In the genomic region with DNA sequence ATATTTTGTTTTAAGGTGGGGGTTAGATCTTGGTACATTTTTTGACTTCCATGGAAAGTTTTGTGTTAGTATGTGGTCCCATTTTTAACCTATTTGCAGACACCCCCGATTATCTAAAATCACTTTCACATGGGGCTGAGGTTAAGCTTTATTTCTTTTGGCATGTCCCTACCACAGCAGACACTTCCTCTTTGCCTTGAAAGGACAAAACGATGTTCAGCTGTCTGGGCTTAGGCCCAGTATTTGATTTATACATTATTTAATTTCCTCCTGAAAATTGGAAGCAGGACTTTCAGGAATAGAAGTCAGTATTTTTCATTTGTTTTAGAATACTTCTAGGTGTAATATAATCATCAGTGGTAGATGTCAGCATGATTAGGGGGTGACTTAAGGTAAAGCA, we compare ENCODE assay signal across 24 cellular contexts.
DNase-seq lines count a peak whose midpoint lies in the region; ATAC-seq, FAIRE-seq and TF ChIP-seq lines count a peak whose summit lies in the region.
"Had no signal": no experiment of that assay in that cellular context is flagged by ENCODE, and none has a peak within 500 bp of the region (broad histone marks: within the 10 kb centered on the region; RNA-seq: fewer than 3 reads in every experiment).

No MANE protein-coding gene starts in this region.

- intact Hi-C loops in activated CD4-positive, alpha-beta T cell treated with anti-CD3 and anti-CD28 coated beads for 36 hours (cut with DNase I, micrococcal nuclease): no loop called here
- intact Hi-C loops in activated CD4-positive, alpha-beta T cell treated with anti-CD3 and anti-CD28 coated beads, Interleukin-2, amount 10 ng/mL, durations not matched to agents 24 days and 14 days (cut with micrococcal nuclease): no loop called here
- intact Hi-C loops in ascending aorta (cut with DNase I): no loop called here
- intact Hi-C loops in aorta (cut with DNase I): no loop called here

- H3K4me1 Mint-ChIP-seq in activated CD4-positive, alpha-beta T cell treated with anti-CD3 and anti-CD28 coated beads for 36 hours: no peaks in the 10 kb centered on the region
- H3K4me1 Mint-ChIP-seq in activated CD4-positive, alpha-beta T cell treated with anti-CD3 and anti-CD28 coated beads, Interleukin-2, amount 10 ng/mL, durations not matched to agents 24 days and 14 days: no peaks in the 10 kb centered on the region

- no peaks in the 10 kb centered on the region for H3K9me3 ChIP-seq in ascending aorta
- H3K9me3 ChIP-seq in aorta (ENCODE audit: control insufficient read depth, low read length): no peaks in the 10 kb centered on the region
- H3K9me3 ChIP-seq: body of pancreas had no signal

- peaks cover 0 to 9% of the 10 kb centered on the region in 2 donors for H3K4me1 ChIP-seq in ascending aorta
- peaks cover 5 to 7% of the 10 kb centered on the region in 2 donors for H3K4me1 ChIP-seq in aorta (ENCODE audit: control insufficient read depth in 1 of 2, insufficient read depth in 2 of 2, low read length in 2 of 2)
- H3K4me1 ChIP-seq: body of pancreas, psoas muscle had no signal

- FAIRE-seq in urothelium cell line (lab: Jason Lieb, UNC): no peak
- FAIRE-seq: A204.1 had no signal

- no peak for ATAC-seq in activated CD4-positive, alpha-beta T cell treated with anti-CD3 and anti-CD28 coated beads for 36 hours
- ATAC-seq in aorta (ENCODE audit: low FRiP score): peak; percentile 54
- ATAC-seq: body of pancreas, psoas muscle had no signal

- no peak for TF ChIP-seq CTCF in ascending aorta (IDR thresholded peaks at IDR 0.05)
- TF ChIP-seq CTCF in fibroblast of the aortic adventitia (IDR thresholded peaks at IDR 0.05; ENCODE audit: insufficient read depth, low read length): no peak

- H3K27ac ChIP-seq in ascending aorta: peak overlapping the region; percentile 28 to 38
- no peak overlapping the region for H3K27ac ChIP-seq in aorta (ENCODE audit: low read depth in 1 of 2, low read length in 2 of 2)
- H3K27ac ChIP-seq: body of pancreas, psoas muscle, RWPE1 had no signal

- peaks cover 10% of the 10 kb centered on the region for H3K9me3 Mint-ChIP-seq in activated CD4-positive, alpha-beta T cell treated with anti-CD3 and anti-CD28 coated beads for 36 hours (ENCODE audit: low read depth)
- peaks cover 11% of the 10 kb centered on the region for H3K9me3 Mint-ChIP-seq in activated CD4-positive, alpha-beta T cell treated with anti-CD3 and anti-CD28 coated beads, Interleukin-2, amount 10 ng/mL, durations not matched to agents 24 days and 14 days

- H3K36me3 Mint-ChIP-seq in activated CD4-positive, alpha-beta T cell treated with anti-CD3 and anti-CD28 coated beads for 36 hours (ENCODE audit: low read depth): peaks cover 30% of the 10 kb centered on the region
- H3K36me3 Mint-ChIP-seq in activated CD4-positive, alpha-beta T cell treated with anti-CD3 and anti-CD28 coated beads, Interleukin-2, amount 10 ng/mL, durations not matched to agents 24 days and 14 days (ENCODE audit: low read depth): peaks cover 2% of the 10 kb centered on the region

- POLR2A ChIA-PET in activated CD4-positive, alpha-beta T cell treated with anti-CD3 and anti-CD28 coated beads for 36 hours (lab: Charles Lee): no interaction called here

- CTCF ChIA-PET in activated CD4-positive, alpha-beta T cell treated with anti-CD3 and anti-CD28 coated beads for 36 hours (lab: Charles Lee): no interaction called here

- peak overlapping the region; percentile 15 for H3K27ac Mint-ChIP-seq in activated CD4-positive, alpha-beta T cell treated with anti-CD3 and anti-CD28 coated beads for 36 hours
- no peak overlapping the region for H3K27ac Mint-ChIP-seq in activated CD4-positive, alpha-beta T cell treated with anti-CD3 and anti-CD28 coated beads, Interleukin-2, amount 10 ng/mL, durations not matched to agents 24 days and 14 days
- H3K27ac Mint-ChIP-seq: activated CD4-positive, alpha-beta memory T cell treated with anti-CD3 and anti-CD28 coated beads for 36 hours; activated naive CD4-positive, alpha-beta T cell treated with anti-CD3 and anti-CD28 coated beads for 36 hours; CD4-positive, alpha-beta T cell; memory B cell had no signal

- no peak overlapping the region for H3K4me3 Mint-ChIP-seq in activated CD4-positive, alpha-beta T cell treated with anti-CD3 and anti-CD28 coated beads for 36 hours
- H3K4me3 Mint-ChIP-seq in activated CD4-positive, alpha-beta T cell treated with anti-CD3 and anti-CD28 coated beads, Interleukin-2, amount 10 ng/mL, durations not matched to agents 24 days and 14 days: no peak overlapping the region
- H3K4me3 Mint-ChIP-seq: activated CD4-positive, alpha-beta memory T cell treated with anti-CD3 and anti-CD28 coated beads for 36 hours; activated naive CD4-positive, alpha-beta T cell treated with anti-CD3 and anti-CD28 coated beads for 36 hours; CD4-positive, alpha-beta T cell; memory B cell; nephron progenitor cell had no signal

- H3K27me3 Mint-ChIP-seq in activated CD4-positive, alpha-beta T cell treated with anti-CD3 and anti-CD28 coated beads for 36 hours: no peaks in the 10 kb centered on the region
- no peaks in the 10 kb centered on the region for H3K27me3 Mint-ChIP-seq in activated CD4-positive, alpha-beta T cell treated with anti-CD3 and anti-CD28 coated beads, Interleukin-2, amount 10 ng/mL, durations not matched to agents 24 days and 14 days
- H3K27me3 Mint-ChIP-seq: activated CD4-positive, alpha-beta memory T cell treated with anti-CD3 and anti-CD28 coated beads for 36 hours; CD4-positive, alpha-beta T cell; memory B cell had no signal

- 0 to 1% methylated on average over 2 of the region's 2 CpGs for WGBS in aorta, 2 donors

- H3K27me3 ChIP-seq in ascending aorta (no peaks in the 10 kb centered on the region), aorta (ENCODE audit: control insufficient read depth in 1 of 2, insufficient read depth in 2 of 2, low read length in 1 of 2) (no peaks in the 10 kb centered on the region)
- H3K27me3 ChIP-seq: body of pancreas had no signal

- no peak for DNase-seq in activated CD4-positive, alpha-beta T cell treated with anti-CD3 and anti-CD28 coated beads for 36 hours
- no peak for DNase-seq in activated CD4-positive, alpha-beta T cell treated with anti-CD3 and anti-CD28 coated beads, Interleukin-2, amount 10 ng/mL, durations not matched to agents 24 days and 14 days
- DNase-seq in ascending aorta (ENCODE audit: low spot score in 2 of 2): no peak
- peak; percentile 62 for DNase-seq in fibroblast of the aortic adventitia (ENCODE audit: low read depth)
- DNase-seq in aorta: no peak
- DNase-seq in NCI-H1092 (lab: John Stamatoyannopoulos, UW): no peak
- no peak for DNase-seq in urothelium cell line (ENCODE audit: low spot score)
- no peak for DNase-seq in T-helper 9 cell
- DNase-seq: activated CD4-positive, alpha-beta memory T cell treated with anti-CD3 and anti-CD28 coated beads for 36 hours; activated naive CD4-positive, alpha-beta T cell treated with anti-CD3 and anti-CD28 coated beads for 36 hours; activated T-cell treated with anti-CD3 and anti-CD28 coated beads, Interleukin-2, amount 50 U/mL, for 1 hour; body of pancreas; CD4-positive, alpha-beta T cell; cortex of kidney; DMS53; NCI-H146; NCI-H82; nephron progenitor cell; psoas muscle; stimulated activated CD4-positive, alpha-beta T cell treated with anti-CD3 and anti-CD28 coated beads, Interleukin-12 subunit alpha, Interleukin-12 subunit beta, amount 100 ng/mL, for 4 hours; trophoblast cell had no signal

- no peaks in the 10 kb centered on the region for H3K36me3 ChIP-seq in ascending aorta
- no peaks in the 10 kb centered on the region for H3K36me3 ChIP-seq in aorta (ENCODE audit: control insufficient read depth in 1 of 2, insufficient read depth in 2 of 2, low read length in 1 of 2)

- no peak overlapping the region for H3K4me3 ChIP-seq in ascending aorta
- H3K4me3 ChIP-seq in fibroblast of the aortic adventitia (ENCODE audit: low read depth, low read length): no peak overlapping the region
- H3K4me3 ChIP-seq in aorta (ENCODE audit: low read length in 2 of 2): no peak overlapping the region
- H3K4me3 ChIP-seq: body of pancreas, psoas muscle had no signal

Comparison
In these comparisons a context has a peak if more than half of its experiments do, and no peak if none do; other contexts are left out.
1. H3K27ac ChIP-seq: peak in ascending aorta (2 of 2); none in aorta (0 of 2).